In genomic region chr9:93058357-93059096, GRCh38 we compare ENCODE assay signal across 9 cellular contexts. TPM values are rescaled to one million over a fixed set of nuclear protein-coding genes. Genes with fewer than 3 reads are reported as not detected.
DNase-seq lines count a peak whose midpoint lies in the region; ATAC-seq and TF ChIP-seq lines count a peak whose summit lies in the region.
"Had no signal": no experiment of that assay in that cellular context is flagged by ENCODE, and none has a peak within 500 bp of the region (broad histone marks: within the 10 kb centered on the region; RNA-seq: fewer than 3 reads in every experiment).

TSS of gene SUSD3 (plus strand) at chr9:93058701. CDS start at chr9:93058743, 42 bp downstream.

- TF ChIP-seq CTCF in GM10266 (IDR thresholded peaks at IDR 0.05; ENCODE audit: control insufficient read depth, insufficient read depth, low read depth, missing control alignments) (no peak), gastroesophageal sphincter (IDR thresholded peaks at IDR 0.05) (no peak)

- DNase-seq in GM10266 (ENCODE audit: extremely low spot score) (peak; percentile 93), HAP-1 (ENCODE audit: low spot score in 2 of 2) (peak; percentile 51 to 89), NCI-H2171 treated with DMSO at 0.1 percent for 48 hours (lab: John Stamatoyannopoulos, UW) (peak; percentile 67), activated T-helper 1 cell treated with Interleukin-2 at 50 U/mL for 16 hours (ENCODE audit: low read depth) (peak; percentile 64), renal cortical epithelial cell (ENCODE audit: low read depth) (peak; percentile 78), DMS114 treated with DMSO at 0.1 percent for 48 hours (lab: John Stamatoyannopoulos, UW; ENCODE audit: unreplicated experiment) (no peak), OCI-M2 (lab: John Stamatoyannopoulos, UW; ENCODE audit: unreplicated experiment) (no peak)

- TF ChIP-seq EP300 in gastroesophageal sphincter (IDR thresholded peaks at IDR 0.05): no peak

- in situ Hi-C loops in HAP-1 (cut with MboI; ENCODE audit: low sequenced_read_pairs): no loop called here

- H3K4me1 ChIP-seq in HAP-1 (peaks cover 10% of the 10 kb centered on the region), gastroesophageal sphincter (peaks cover 0 to 27% (median 12%) of the 10 kb centered on the region in 3 donors)

- TF ChIP-seq POLR2A in gastroesophageal sphincter (IDR thresholded peaks at IDR 0.05): no peak

- H3K27ac ChIP-seq in gastroesophageal sphincter: peak within 1 kb of the TSS in 3 of 4 donors; percentile 44 to 68 (median 57)

- H3K4me3 ChIP-seq in HAP-1: peak within 1 kb of the TSS; percentile 41
- H3K4me3 ChIP-seq in gastroesophageal sphincter: peak within 1 kb of the TSS; percentile 29 to 61

- H3K27me3 ChIP-seq in HAP-1 (ENCODE audit: low read depth) (no peaks in the 10 kb centered on the region), gastroesophageal sphincter (peaks cover 18% of the 10 kb centered on the region)

- no peaks in the 10 kb centered on the region for H3K9me3 ChIP-seq in HAP-1
- H3K9me3 ChIP-seq in gastroesophageal sphincter: no peaks in the 10 kb centered on the region

- 0 to 10% methylated on average over 2 to 6 of the region's 67 CpGs for WGBS in gastroesophageal sphincter (ENCODE audit: low coverage in 1 of 2), 2 donors

- peak; percentile 57 for ATAC-seq in gastroesophageal sphincter

- H3K36me3 ChIP-seq in HAP-1 (replicated peaks): no peaks in the 10 kb centered on the region
- H3K36me3 ChIP-seq in gastroesophageal sphincter: no peaks in the 10 kb centered on the region

RNA-seq across cellular contexts. Expression of gene SUSD3, which starts in this region (rescaled TPM):
- total RNA-seq in gastroesophageal sphincter: 1 to 10 TPM in 3 of 4 donors, not detected in 1; 1.5 to 4.7 (median 2.1) TPM
- 5.1 and 6.9 TPM in 2 replicates for total RNA-seq in renal cortical epithelial cell
- total RNA-seq: dermis microvascular lymphatic vessel endothelial cell had no signal

Comparison
In these comparisons a context has a peak if more than half of its experiments do, and no peak if none do; other contexts are left out.
1. DNase-seq: peak in GM10266 (single experiment), HAP-1 (2 of 2), NCI-H2171 treated with DMSO at 0.1 percent for 48 hours (single experiment), activated T-helper 1 cell treated with Interleukin-2 at 50 U/mL for 16 hours (single experiment) and renal cortical epithelial cell (single experiment); none in DMS114 treated with DMSO at 0.1 percent for 48 hours (single experiment) and OCI-M2 (single experiment).